Comparison of ENCODE assay signal across 21 cellular contexts in the genomic region with DNA sequence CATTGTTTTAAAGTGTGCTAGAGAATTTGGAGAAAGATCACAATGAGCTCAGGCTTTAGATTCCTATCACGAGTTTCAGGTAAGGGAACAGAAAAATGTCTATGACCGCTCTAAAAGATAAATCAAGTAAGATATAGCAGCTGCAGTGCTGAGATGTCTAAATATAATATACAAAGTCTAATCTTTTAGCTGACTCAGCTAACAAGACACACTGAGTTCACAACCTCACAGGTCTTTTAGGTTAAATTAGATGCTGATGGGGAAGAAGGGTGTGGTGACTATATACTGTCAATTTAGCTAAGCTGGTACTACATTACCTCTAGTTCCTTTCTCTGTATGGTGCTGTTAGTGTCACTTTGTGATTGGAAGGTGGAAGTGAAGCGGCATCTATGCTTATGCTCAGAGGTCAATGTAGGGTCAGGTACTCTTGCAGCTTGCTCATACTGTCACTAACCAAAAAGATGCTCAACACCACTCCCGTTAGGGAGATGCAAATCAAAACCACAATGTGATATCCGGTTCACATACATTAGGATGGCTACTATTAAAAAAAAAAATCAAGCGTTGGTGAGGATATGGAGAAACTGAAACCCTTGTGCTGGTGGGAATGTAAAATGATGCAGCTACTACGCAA.
DNase-seq lines count a peak whose midpoint lies in the region; ATAC-seq and TF ChIP-seq lines count a peak whose summit lies in the region.
"Had no signal": no experiment of that assay in that cellular context is flagged by ENCODE, and none has a peak within 500 bp of the region (broad histone marks: within the 10 kb centered on the region; RNA-seq: fewer than 3 reads in every experiment).

No MANE protein-coding gene starts in this region.

- H3K4me1 Mint-ChIP-seq in naive B cell (no peaks in the 10 kb centered on the region), mesothelial cell of epicardium (peaks cover 20% of the 10 kb centered on the region)
- H3K4me1 Mint-ChIP-seq in stimulated activated naive CD8-positive, alpha-beta T cell treated with anti-CD3 and anti-CD28 coated beads, Interleukin-15, amount 100 ng/mL, for 72 hours: no peaks in the 10 kb centered on the region
- H3K4me1 Mint-ChIP-seq: T-cell had no signal

- H3K27me3 Mint-ChIP-seq in naive B cell (no peaks in the 10 kb centered on the region), mesothelial cell of epicardium (ENCODE audit: low read depth) (no peaks in the 10 kb centered on the region)
- H3K27me3 Mint-ChIP-seq in stimulated activated naive CD8-positive, alpha-beta T cell treated with anti-CD3 and anti-CD28 coated beads, Interleukin-15, amount 100 ng/mL, for 72 hours: no peaks in the 10 kb centered on the region
- H3K27me3 Mint-ChIP-seq: B cell, T-cell had no signal

- H3K27ac Mint-ChIP-seq in naive B cell (no peak overlapping the region), mesothelial cell of epicardium (no peak overlapping the region)
- no peak overlapping the region for H3K27ac Mint-ChIP-seq in stimulated activated naive CD8-positive, alpha-beta T cell treated with anti-CD3 and anti-CD28 coated beads, Interleukin-15, amount 100 ng/mL, for 72 hours
- H3K27ac Mint-ChIP-seq: B cell, T-cell had no signal

- no peak for TF ChIP-seq CTCF in mesothelial cell of epicardium (IDR thresholded peaks at IDR 0.05; ENCODE audit: unreplicated experiment)

- H3K9me3 Mint-ChIP-seq in naive B cell (peaks cover 0 to 18% (median 7%) of the 10 kb centered on the region in 7 donors), mesothelial cell of epicardium (peaks cover 22% of the 10 kb centered on the region)
- peaks cover 0 to 10% of the 10 kb centered on the region in 2 donors for H3K9me3 Mint-ChIP-seq in stimulated activated naive CD8-positive, alpha-beta T cell treated with anti-CD3 and anti-CD28 coated beads, Interleukin-15, amount 100 ng/mL, for 72 hours

- H3K36me3 Mint-ChIP-seq in naive B cell: peaks cover 0 to 16% of the 10 kb centered on the region in 2 donors
- H3K36me3 Mint-ChIP-seq in mesothelial cell of epicardium: peaks cover 31% of the 10 kb centered on the region

- DNase-seq in naive B cell: no peak
- DNase-seq in NCI-H2171 (lab: John Stamatoyannopoulos, UW): no peak
- no peak for DNase-seq in KBM-7
- DNase-seq in stimulated activated naive CD8-positive, alpha-beta T cell treated with anti-CD3 and anti-CD28 coated beads, Interleukin-15, amount 100 ng/mL, for 72 hours: no peak
- DNase-seq in mesothelial cell of epicardium (ENCODE audit: low spot score in 2 of 2, unreplicated experiment in 2 of 2): no peak
- DNase-seq: activated CD4-positive, alpha-beta T cell treated with anti-CD3 and anti-CD28 coated beads, Interleukin-2, amount 50 U/mL, for 48 hours; activated naive CD4-positive, alpha-beta T cell treated with anti-CD3 and anti-CD28 coated beads, Interleukin-2, amount 50 U/mL, for 16 hours; activated T-cell treated with anti-CD3 and anti-CD28 coated beads, Interleukin-2, amount 50 U/mL, for 1 hour; Calu3; hippocampal formation; mesendoderm; NCI-H1417; NCI-H2227 treated with DMSO at 0.1 percent for 48 hours; stimulated activated naive CD4-positive, alpha-beta T cell treated with Interleukin-2 at 50 U/mL for 16 hours; T-cell; upper lobe of left lung had no signal

- no peak overlapping the region for H3K4me3 Mint-ChIP-seq in naive B cell
- no peak overlapping the region for H3K4me3 Mint-ChIP-seq in stimulated activated naive CD8-positive, alpha-beta T cell treated with anti-CD3 and anti-CD28 coated beads, Interleukin-15, amount 100 ng/mL, for 72 hours
- H3K4me3 Mint-ChIP-seq in mesothelial cell of epicardium: no peak overlapping the region
- H3K4me3 Mint-ChIP-seq: B cell, neural crest cell, T-cell had no signal

- in situ Hi-C loops in KBM-7 (cut with MboI; ENCODE audit: low pct_unique_long_range_greater_than_20kb, low sequenced_read_pairs): no loop called here

- peak; percentile 90 for ATAC-seq in GM18867 (IDR thresholded peaks at IDR 0.05; ENCODE audit: unreplicated experiment)
- ATAC-seq in GM21717 (IDR thresholded peaks at IDR 0.05; ENCODE audit: unreplicated experiment): peak; percentile 53
- ATAC-seq in HG03565 (IDR thresholded peaks at IDR 0.05; ENCODE audit: unreplicated experiment): peak; percentile 85
- peak; percentile 46 to 65 for ATAC-seq in naive B cell (ENCODE audit: low read depth in 2 of 2)
- no peak for ATAC-seq in stimulated activated naive CD8-positive, alpha-beta T cell treated with anti-CD3 and anti-CD28 coated beads, Interleukin-15, amount 100 ng/mL, for 72 hours
- ATAC-seq: T-cell had no signal
